22 cellular contexts compared by ENCODE assay signal in the genomic region with DNA sequence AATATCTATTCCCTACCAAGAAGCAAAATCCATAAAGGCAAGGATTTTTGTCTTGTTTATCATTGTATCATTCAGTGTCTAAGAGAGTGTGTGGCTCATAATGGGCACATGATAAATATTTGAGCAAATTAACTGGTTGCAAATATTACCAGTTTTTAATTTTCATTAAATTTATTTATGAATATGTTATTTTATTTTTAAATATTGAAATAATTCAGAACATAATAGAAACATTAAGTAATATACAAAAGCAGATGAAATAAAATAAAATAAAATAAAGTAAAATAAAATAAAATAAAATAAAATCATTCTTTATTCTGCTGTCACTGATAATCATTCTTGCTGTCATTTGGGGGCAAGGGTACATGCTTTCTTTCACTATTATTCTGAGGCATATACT.
DNase-seq lines count a peak whose midpoint lies in the region; ATAC-seq, FAIRE-seq and TF ChIP-seq lines count a peak whose summit lies in the region.
"Had no signal": no experiment of that assay in that cellular context is flagged by ENCODE, and none has a peak within 500 bp of the region (broad histone marks: within the 10 kb centered on the region; RNA-seq: fewer than 3 reads in every experiment).

No MANE protein-coding gene starts in this region.

- H3K4me2 ChIP-seq in GM23338 = peak overlapping the region; percentile 53
- 0 out of 2 replicates have a peak overlapping the region, but pooled peaks have one; percentile 30 for H3K4me2 ChIP-seq in OCI-LY3 (ENCODE audit: low read length)

- CTCF ChIA-PET in A673 (lab: Charles Lee) = no interaction called here

- no peak for TF ChIP-seq POLR2A in gastroesophageal sphincter (IDR thresholded peaks at IDR 0.05)

- H3K9me3 ChIP-seq in OCI-LY3 (ENCODE audit: insufficient read depth, low read length) (no peaks in the 10 kb centered on the region), A673 (ENCODE audit: low read depth, low read length, poor library complexity, severe bottlenecking) (no peaks in the 10 kb centered on the region), gastroesophageal sphincter (peaks cover 0 to 6% (median 0%) of the 10 kb centered on the region in 3 donors)
- H3K9me3 ChIP-seq: Caco-2 had no signal

- H3K4me1 Mint-ChIP-seq in GM23338 = peaks cover 37% of the 10 kb centered on the region

- H3K4me3 ChIP-seq in GM23338 (no peak overlapping the region), OCI-LY3 (ENCODE audit: low read length) (no peak overlapping the region), A673 (ENCODE audit: low read depth, low read length, poor library complexity, severe bottlenecking) (no peak overlapping the region), gastroesophageal sphincter (no peak overlapping the region)
- H3K4me3 ChIP-seq: GM23248 had no signal

- ATAC-seq in GM23338 (no peak), gastroesophageal sphincter (no peak)
- ATAC-seq: HCT116 had no signal

- H3K27ac Mint-ChIP-seq in GM23338 = no peak overlapping the region; the same call in 1 of the 2 replicates
- H3K27ac Mint-ChIP-seq: CD4-positive, alpha-beta T cell; HFFc6 had no signal

- peaks cover 41% of the 10 kb centered on the region for H3K36me3 Mint-ChIP-seq in GM23338 (ENCODE audit: low read depth)

- DNase-seq in GM23338 (ENCODE audit: low spot score) = no peak
- DNase-seq in A673 (ENCODE audit: low spot score) = no peak
- DNase-seq in NCI-H446 treated with DMSO at 0.1 percent for 48 hours (lab: John Stamatoyannopoulos, UW) = no peak
- DNase-seq in NCI-H2081 treated with DMSO at 0.1 percent for 48 hours (lab: John Stamatoyannopoulos, UW) = no peak
- DNase-seq: 8988T; ACHN; AML-193; Caco-2; CD4-positive, alpha-beta T cell; GM23248; H7; HFFc6 had no signal

- no peak overlapping the region for H3K9ac ChIP-seq in OCI-LY3 (ENCODE audit: low read length)
- H3K9ac ChIP-seq: GM23248 had no signal

- POLR2A ChIA-PET in A673 (lab: Charles Lee; ENCODE audit: low non-redundant PET) = no interaction called here

- H4K20me1 ChIP-seq in GM23338 (replicated peaks; ENCODE audit: insufficient read depth) = no peaks in the 10 kb centered on the region
- H4K20me1 ChIP-seq in OCI-LY3 (ENCODE audit: insufficient read depth, low read length) = no peaks in the 10 kb centered on the region

- intact Hi-C loops in A673 (cut with micrococcal nuclease; ENCODE audit: unreplicated experiment) = no loop called here

- no peaks in the 10 kb centered on the region for H3K27me3 Mint-ChIP-seq in GM23338 (ENCODE audit: insufficient read depth, low read depth, poor library complexity)

- H3K4me3 Mint-ChIP-seq in GM23338 = no peak overlapping the region
- H3K4me3 Mint-ChIP-seq: CD4-positive, alpha-beta T cell; HFFc6 had no signal

- H3K9me2 ChIP-seq in GM23338 (ENCODE audit: insufficient read depth) = no peaks in the 10 kb centered on the region

- H3K27me3 ChIP-seq in GM23338 (ENCODE audit: insufficient read depth) (no peaks in the 10 kb centered on the region), OCI-LY3 (ENCODE audit: low read depth, low read length) (no peaks in the 10 kb centered on the region), A673 (replicated peaks; ENCODE audit: insufficient read depth, low read depth, low read length, poor library complexity) (no peaks in the 10 kb centered on the region), gastroesophageal sphincter (no peaks in the 10 kb centered on the region)

- TF ChIP-seq EP300 in gastroesophageal sphincter (IDR thresholded peaks at IDR 0.05) = no peak

- H3K27ac ChIP-seq in GM23338 (ENCODE audit: low read depth) (no peak overlapping the region; the same call in 1 of the 2 replicates), OCI-LY3 (ENCODE audit: low read length) (no peak overlapping the region), A673 (ENCODE audit: low read depth, low read length, poor library complexity, severe bottlenecking) (no peak overlapping the region), gastroesophageal sphincter (no peak overlapping the region)
- H3K27ac ChIP-seq: C4-2B, GM23248 had no signal

- H3K79me2 ChIP-seq in GM23338 (replicated peaks; ENCODE audit: insufficient read depth) (no peaks in the 10 kb centered on the region), OCI-LY3 (ENCODE audit: low read length) (no peaks in the 10 kb centered on the region)

- peaks cover 21% of the 10 kb centered on the region for H3K9me3 Mint-ChIP-seq in GM23338

- TF ChIP-seq CTCF in GM23338 (conservative IDR thresholded peaks at IDR 0.05; ENCODE audit: low read depth in 2 of 2) (no peak), OCI-LY3 (IDR thresholded peaks at IDR 0.05; ENCODE audit: low read depth, low read length) (no peak), A673 (conservative IDR thresholded peaks at IDR 0.05; ENCODE audit: low read depth, low read length) (no peak), gastroesophageal sphincter (IDR thresholded peaks at IDR 0.05) (no peak)

- H3F3A ChIP-seq in GM23338 (replicated peaks; ENCODE audit: low read depth) = no peaks in the 10 kb centered on the region

- H3K36me3 ChIP-seq in GM23338 (ENCODE audit: insufficient read depth) = no peaks in the 10 kb centered on the region
- H3K36me3 ChIP-seq in OCI-LY3 (replicated peaks; ENCODE audit: low read depth, low read length) = no peaks in the 10 kb centered on the region
- H3K36me3 ChIP-seq in A673 (ENCODE audit: insufficient read depth, low read length, poor library complexity, severe bottlenecking) = no peaks in the 10 kb centered on the region
- no peaks in the 10 kb centered on the region for H3K36me3 ChIP-seq in gastroesophageal sphincter

- H3K4me1 ChIP-seq in GM23338 (ENCODE audit: insufficient read depth) = peaks cover 32% of the 10 kb centered on the region
- H3K4me1 ChIP-seq in OCI-LY3 (ENCODE audit: low read length) = no peaks in the 10 kb centered on the region
- no peaks in the 10 kb centered on the region for H3K4me1 ChIP-seq in A673 (ENCODE audit: insufficient read depth, low read length, poor library complexity, severe bottlenecking)
- H3K4me1 ChIP-seq in gastroesophageal sphincter = no peaks in the 10 kb centered on the region
- H3K4me1 ChIP-seq: Caco-2 had no signal

- peak; percentile 60 for FAIRE-seq in endometrium (lab: Jason Lieb, UNC)
- FAIRE-seq: D721Med, G401.6, GM12891, GM18507, HTR-8/SVneo had no signal

- no TSS peak for BruUV-seq in A673 (replicated peaks; lab: Mats Ljungman, UMichigan)

- H2AFZ ChIP-seq in GM23338 (no peak overlapping the region), OCI-LY3 (ENCODE audit: low read depth, low read length) (no peak overlapping the region)
- H2AFZ ChIP-seq: GM23248 had no signal

TF ChIP-seq in GM23338, 12 proteins besides CTCF, POLR2A, EP300 and RAD21 (continues in another document):
- TF ChIP-seq JUNB (IDR thresholded peaks at IDR 0.05; ENCODE audit: unreplicated experiment) (no peak), EZH2 (IDR thresholded peaks at IDR 0.05; ENCODE audit: low read depth, unreplicated experiment) (no peak)
